11 cellular contexts compared by ENCODE assay signal in genomic region chr7:44882899-44883298, GRCh38. TPM values are rescaled to one million over a fixed set of nuclear protein-coding genes. Genes with fewer than 3 reads are reported as not detected.
DNase-seq lines count a peak whose midpoint lies in the region; ATAC-seq and TF ChIP-seq lines count a peak whose summit lies in the region.
"Had no signal": no experiment of that assay in that cellular context is flagged by ENCODE, and none has a peak within 500 bp of the region (broad histone marks: within the 10 kb centered on the region; RNA-seq: fewer than 3 reads in every experiment).

No MANE protein-coding gene starts in this region.

- DNase-seq in BE2C (no peak), HCEC 1CT (peak; percentile 55), astrocyte of the hippocampus (ENCODE audit: low read depth, low spot score) (peak; percentile 26), mesothelial cell of epicardium (ENCODE audit: low spot score in 2 of 2, unreplicated experiment in 2 of 2) (no peak), NCI-H510A treated with DMSO at 0.1 percent for 48 hours (lab: John Stamatoyannopoulos, UW) (no peak), GM19240 (ENCODE audit: insufficient read length, low spot score) (no peak), cerebellar cortex (ENCODE audit: low spot score) (no peak)
- DNase-seq: aorta, nucleus accumbens, Right ventricle myocardium superior had no signal

- peaks cover 12% of the 10 kb centered on the region for H3K36me3 Mint-ChIP-seq in mesothelial cell of epicardium

- no peaks in the 10 kb centered on the region for H3K9me3 ChIP-seq in BE2C

- H3K4me1 ChIP-seq in BE2C, result peaks cover 4% of the 10 kb centered on the region; the same call in 1 of the 2 replicates

- peak overlapping the region; percentile 98 for H3K27ac Mint-ChIP-seq in mesothelial cell of epicardium

- peaks cover 55% of the 10 kb centered on the region for H3K4me1 Mint-ChIP-seq in mesothelial cell of epicardium

- TF ChIP-seq CTCF in BE2C (IDR thresholded peaks at IDR 0.05; ENCODE audit: low read depth, low read length), result no peak
- no peak for TF ChIP-seq CTCF in mesothelial cell of epicardium (IDR thresholded peaks at IDR 0.05; ENCODE audit: unreplicated experiment)

- no peaks in the 10 kb centered on the region for H3K27me3 ChIP-seq in BE2C

- no peaks in the 10 kb centered on the region for H3K9me3 Mint-ChIP-seq in mesothelial cell of epicardium

- no peak for ATAC-seq in HG02852 (IDR thresholded peaks at IDR 0.05; ENCODE audit: unreplicated experiment)

- H3K36me3 ChIP-seq in BE2C, result peaks cover 13% of the 10 kb centered on the region

- peak overlapping the region; percentile 92 for H3K4me3 Mint-ChIP-seq in mesothelial cell of epicardium

- H3K27me3 Mint-ChIP-seq in mesothelial cell of epicardium (ENCODE audit: low read depth), result no peaks in the 10 kb centered on the region

- peak overlapping the region; percentile 77 for H3K4me3 ChIP-seq in BE2C (ENCODE audit: low read depth, low read length)

RNA-seq across cellular contexts. Expression of gene PURB, which starts 2.4 kb away (rescaled TPM):
- 16.2 TPM for polyA plus RNA-seq in BE2C (2012; ENCODE audit: insufficient read depth, insufficient read length, low read depth)
- total RNA-seq in mesothelial cell of epicardium, result 33.2 to 33.7 TPM (median 33.5 TPM) in 3 replicates

RNA-seq across cellular contexts. Expression of gene H2AZ2, which starts 35.0 kb away (rescaled TPM):
- 155 TPM for polyA plus RNA-seq in BE2C (2012; ENCODE audit: insufficient read depth, insufficient read length, low read depth)
- 150 to 156 TPM (median 156 TPM) in 3 replicates for total RNA-seq in mesothelial cell of epicardium

Comparison
In these comparisons a context has a peak if more than half of its experiments do, and no peak if none do; other contexts are left out.
1. DNase-seq: peak in HCEC 1CT (single experiment) and astrocyte of the hippocampus (single experiment); none in BE2C (single experiment), mesothelial cell of epicardium (0 of 2), NCI-H510A treated with DMSO at 0.1 percent for 48 hours (single experiment), GM19240 (single experiment) and cerebellar cortex (single experiment).